Comparison of ENCODE assay signal across 9 cellular contexts in genomic region chr2:98385050-98385699, GRCh38. TPM values are rescaled to one million over a fixed set of nuclear protein-coding genes. Genes with fewer than 3 reads are reported as not detected.
A peak's percentile ranks its signal among the peaks of the same experiment; 100 is the strongest.
DNase-seq lines count a peak whose midpoint lies in the region; ATAC-seq and TF ChIP-seq lines count a peak whose summit lies in the region.
"Had no signal": no experiment of that assay in that cellular context is flagged by ENCODE, and none has a peak within 500 bp of the region (broad histone marks: within the 10 kb centered on the region; RNA-seq: fewer than 3 reads in every experiment).

No MANE protein-coding gene starts in this region.

- no peaks in the 10 kb centered on the region for H3K9me3 Mint-ChIP-seq in activated CD4-positive, alpha-beta T cell treated with anti-CD3 and anti-CD28 coated beads, Interleukin-2, amount 10 ng/mL, durations not matched to agents 24 days and 14 days
- H3K9me3 Mint-ChIP-seq: activated naive CD4-positive, alpha-beta T cell treated with anti-CD3 and anti-CD28 coated beads, Interleukin-2, amount 50 U/mL, for 24 hours had no signal

- H3K27ac Mint-ChIP-seq in activated CD4-positive, alpha-beta T cell treated with anti-CD3 and anti-CD28 coated beads, Interleukin-2, amount 10 ng/mL, durations not matched to agents 24 days and 14 days, result no peak overlapping the region
- H3K27ac Mint-ChIP-seq: activated naive CD4-positive, alpha-beta T cell treated with anti-CD3 and anti-CD28 coated beads, Interleukin-2, amount 50 U/mL, for 24 hours had no signal

- no peaks in the 10 kb centered on the region for H3K36me3 Mint-ChIP-seq in activated CD4-positive, alpha-beta T cell treated with anti-CD3 and anti-CD28 coated beads, Interleukin-2, amount 10 ng/mL, durations not matched to agents 24 days and 14 days (ENCODE audit: low read depth)
- H3K36me3 Mint-ChIP-seq: activated naive CD4-positive, alpha-beta T cell treated with anti-CD3 and anti-CD28 coated beads, Interleukin-2, amount 50 U/mL, for 24 hours had no signal

- H3K4me3 ChIP-seq in left lung, result no peak overlapping the region

- H3K4me3 Mint-ChIP-seq in activated CD4-positive, alpha-beta T cell treated with anti-CD3 and anti-CD28 coated beads, Interleukin-2, amount 10 ng/mL, durations not matched to agents 24 days and 14 days, result no peak overlapping the region
- H3K4me3 Mint-ChIP-seq: activated naive CD4-positive, alpha-beta T cell treated with anti-CD3 and anti-CD28 coated beads, Interleukin-2, amount 50 U/mL, for 24 hours had no signal

- H3K4me1 ChIP-seq in left lung, result no peaks in the 10 kb centered on the region

- H3K4me1 Mint-ChIP-seq in activated CD4-positive, alpha-beta T cell treated with anti-CD3 and anti-CD28 coated beads, Interleukin-2, amount 10 ng/mL, durations not matched to agents 24 days and 14 days, result peaks cover 3% of the 10 kb centered on the region
- H3K4me1 Mint-ChIP-seq: activated naive CD4-positive, alpha-beta T cell treated with anti-CD3 and anti-CD28 coated beads, Interleukin-2, amount 50 U/mL, for 24 hours had no signal

- H3K36me3 ChIP-seq in left lung, result no peaks in the 10 kb centered on the region

- ATAC-seq in HG03196 (IDR thresholded peaks at IDR 0.05; ENCODE audit: unreplicated experiment), result peak; percentile 63
- ATAC-seq in left lung, result peak; percentile 96

- no peaks in the 10 kb centered on the region for H3K9me3 ChIP-seq in left lung

- peaks cover 12% of the 10 kb centered on the region for H3K27me3 Mint-ChIP-seq in activated CD4-positive, alpha-beta T cell treated with anti-CD3 and anti-CD28 coated beads, Interleukin-2, amount 10 ng/mL, durations not matched to agents 24 days and 14 days

- no peak overlapping the region for H3K27ac ChIP-seq in left lung

- DNase-seq in DMS114 treated with DMSO at 0.1 percent for 48 hours (lab: John Stamatoyannopoulos, UW; ENCODE audit: unreplicated experiment) (peak; percentile 83), NCI-H524 (lab: John Stamatoyannopoulos, UW) (peak; percentile 49 to 79), dedifferentiated amniotic fluid mesenchymal stem cell (ENCODE audit: extremely low spot score) (peak; percentile 72), left lung (peak; percentile 74 to 88), cortex of kidney (lab: John Stamatoyannopoulos, UW) (no peak)
- peak; percentile 92 for DNase-seq in activated CD4-positive, alpha-beta T cell treated with anti-CD3 and anti-CD28 coated beads, Interleukin-2, amount 10 ng/mL, durations not matched to agents 24 days and 14 days
- peak; percentile 51 to 69 for DNase-seq in stimulated activated CD4-positive, alpha-beta T cell treated with anti-CD3 and anti-CD28 coated beads, Interleukin-4, amount 100 ng/mL, for 4 hours

- intact Hi-C loops in activated CD4-positive, alpha-beta T cell treated with anti-CD3 and anti-CD28 coated beads, Interleukin-2, amount 10 ng/mL, durations not matched to agents 24 days and 14 days (cut with micrococcal nuclease), result loop anchor here (1.0 to 10.0 kb wide), 3 partner anchors 579 to 674 kb away; no protein-coding TSS in a partner anchor
- intact Hi-C loops in left lung (cut with DNase I), result no loop called here

- H3K27me3 ChIP-seq in left lung, result no peaks in the 10 kb centered on the region

- TF ChIP-seq CTCF in left lung (IDR thresholded peaks at IDR 0.05), result peak; percentile 92 to 93

RNA-seq across cellular contexts. Expression of gene CNGA3, which starts 38.9 kb away (rescaled TPM):
- total RNA-seq in activated CD4-positive, alpha-beta T cell treated with anti-CD3 and anti-CD28 coated beads, Interleukin-2, amount 10 ng/mL, durations not matched to agents 24 days and 14 days, result not detected in 2 replicates
- total RNA-seq in left lung, result under 1 TPM in 1 of 2 donors, not detected in 1; 0.10 TPM

RNA-seq across cellular contexts. Expression of gene INPP4A, which starts 59.5 kb away (rescaled TPM):
- total RNA-seq in activated CD4-positive, alpha-beta T cell treated with anti-CD3 and anti-CD28 coated beads, Interleukin-2, amount 10 ng/mL, durations not matched to agents 24 days and 14 days, result 40.2 and 45.0 TPM in 2 replicates
- 10 to 100 TPM; 27.7 to 34.2 TPM for total RNA-seq in left lung
